In the genomic region with DNA sequence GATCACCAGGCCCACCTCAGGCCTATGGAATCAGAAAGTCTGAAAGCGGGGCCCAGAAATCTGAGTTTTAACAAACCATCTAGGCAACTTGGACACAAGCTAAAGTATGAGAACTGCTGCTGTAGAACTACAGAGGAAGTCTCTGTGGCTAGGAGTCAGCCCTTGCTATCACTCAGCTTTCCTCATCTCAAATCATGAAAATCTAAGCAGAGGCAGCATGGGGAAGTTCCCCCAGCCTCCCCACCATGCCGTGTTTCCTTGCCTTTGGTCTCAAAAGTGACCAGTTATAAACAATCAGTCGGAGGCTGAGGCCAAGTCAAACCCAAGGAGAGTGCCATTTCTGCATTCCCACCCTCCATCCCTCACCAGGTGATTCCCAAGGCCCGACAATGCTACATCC, we compare ENCODE assay signal across 21 cellular contexts.
DNase-seq lines count a peak whose midpoint lies in the region; ATAC-seq and TF ChIP-seq lines count a peak whose summit lies in the region.
"Had no signal": no experiment of that assay in that cellular context is flagged by ENCODE, and none has a peak within 500 bp of the region (broad histone marks: within the 10 kb centered on the region; RNA-seq: fewer than 3 reads in every experiment).

No MANE protein-coding gene starts in this region.

- no peak overlapping the region for H3K4me3 Mint-ChIP-seq in stimulated activated naive CD8-positive, alpha-beta T cell treated with anti-CD3 and anti-CD28 coated beads, Interleukin-15, amount 100 ng/mL, for 72 hours
- H3K4me3 Mint-ChIP-seq: activated naive CD4-positive, alpha-beta T cell treated with anti-CD3 and anti-CD28 coated beads, Interleukin-2, amount 50 U/mL, for 24 hours; CD14-positive monocyte; GM23338 had no signal

- TF ChIP-seq EP300 in ovary (IDR thresholded peaks at IDR 0.05), result no peak

- H3K9me3 Mint-ChIP-seq in stimulated activated naive CD8-positive, alpha-beta T cell treated with anti-CD3 and anti-CD28 coated beads, Interleukin-15, amount 100 ng/mL, for 72 hours, result no peaks in the 10 kb centered on the region
- H3K9me3 Mint-ChIP-seq: activated naive CD4-positive, alpha-beta T cell treated with anti-CD3 and anti-CD28 coated beads, Interleukin-2, amount 50 U/mL, for 24 hours had no signal

- no peaks in the 10 kb centered on the region for H3K79me2 ChIP-seq in OCI-LY3 (ENCODE audit: low read length)

- H3K27ac ChIP-seq in OCI-LY3 (ENCODE audit: low read length), result peak overlapping the region; percentile 74
- no peak overlapping the region for H3K27ac ChIP-seq in foreskin keratinocyte
- H3K27ac ChIP-seq in ovary, result no peak overlapping the region
- H3K27ac ChIP-seq: ascending aorta, suprapubic skin had no signal

- H3K4me2 ChIP-seq in OCI-LY3 (ENCODE audit: low read length), result peak overlapping the region; percentile 60
- H3K4me2 ChIP-seq: GM23338 had no signal

- H3K9ac ChIP-seq in OCI-LY3 (ENCODE audit: low read length), result peak overlapping the region; percentile 59; the same call in 1 of the 2 replicates

- H3K36me3 ChIP-seq in OCI-LY3 (replicated peaks; ENCODE audit: low read depth, low read length) (no peaks in the 10 kb centered on the region), ovary (no peaks in the 10 kb centered on the region)
- H3K36me3 ChIP-seq: ascending aorta, suprapubic skin had no signal

- WGBS in ovary, 3 donors, result 73 to 86% (median 86%) methylated on average over 4 of the region's 4 CpGs

- ATAC-seq in stimulated activated naive CD8-positive, alpha-beta T cell treated with anti-CD3 and anti-CD28 coated beads, Interleukin-15, amount 100 ng/mL, for 72 hours, result peak; percentile 88
- no peak for ATAC-seq in stimulated activated naive CD8-positive, alpha-beta T cell treated with anti-CD3 and anti-CD28 coated beads, Interleukin-15, Interleukin-2, amounts not matched to agents 100 U/mL and 50 U/mL, for 24 hours
- ATAC-seq in HG03442 (IDR thresholded peaks at IDR 0.05; ENCODE audit: unreplicated experiment) (peak; percentile 58), foreskin keratinocyte (no peak)
- ATAC-seq: GM23338, right cardiac atrium had no signal

- H3K4me1 Mint-ChIP-seq in stimulated activated naive CD8-positive, alpha-beta T cell treated with anti-CD3 and anti-CD28 coated beads, Interleukin-15, amount 100 ng/mL, for 72 hours, result peaks cover 14% of the 10 kb centered on the region
- H3K4me1 Mint-ChIP-seq: activated naive CD4-positive, alpha-beta T cell treated with anti-CD3 and anti-CD28 coated beads, Interleukin-2, amount 50 U/mL, for 24 hours; GM23338 had no signal

- no peaks in the 10 kb centered on the region; the same call in none of the 2 replicates for H3K9me3 ChIP-seq in OCI-LY3 (ENCODE audit: insufficient read depth, low read length)
- H3K9me3 ChIP-seq in ovary, result no peaks in the 10 kb centered on the region
- H3K9me3 ChIP-seq: suprapubic skin had no signal

- H3K27ac Mint-ChIP-seq in stimulated activated naive CD8-positive, alpha-beta T cell treated with anti-CD3 and anti-CD28 coated beads, Interleukin-15, amount 100 ng/mL, for 72 hours, result no peak overlapping the region
- H3K27ac Mint-ChIP-seq: activated naive CD4-positive, alpha-beta T cell treated with anti-CD3 and anti-CD28 coated beads, Interleukin-2, amount 50 U/mL, for 24 hours; CD14-positive monocyte; GM23338 had no signal

- TF ChIP-seq POLR2A in ovary (IDR thresholded peaks at IDR 0.05), result no peak

- no peaks in the 10 kb centered on the region for H3K27me3 ChIP-seq in OCI-LY3 (ENCODE audit: low read depth, low read length)
- H3K27me3 ChIP-seq in foreskin keratinocyte, result peaks cover 8% of the 10 kb centered on the region
- H3K27me3 ChIP-seq in ovary, result no peaks in the 10 kb centered on the region
- H3K27me3 ChIP-seq: ascending aorta, suprapubic skin had no signal

- no peaks in the 10 kb centered on the region for H3K27me3 Mint-ChIP-seq in stimulated activated naive CD8-positive, alpha-beta T cell treated with anti-CD3 and anti-CD28 coated beads, Interleukin-15, amount 100 ng/mL, for 72 hours
- H3K27me3 Mint-ChIP-seq: naive thymus-derived CD8-positive, alpha-beta T cell had no signal

- H2AFZ ChIP-seq in OCI-LY3 (ENCODE audit: low read depth, low read length), result peak overlapping the region; percentile 82
- H2AFZ ChIP-seq: GM23338 had no signal

- H4K20me1 ChIP-seq in OCI-LY3 (ENCODE audit: insufficient read depth, low read length), result no peaks in the 10 kb centered on the region

- H3K4me3 ChIP-seq in OCI-LY3 (ENCODE audit: low read length) (peak overlapping the region; percentile 26; the same call in 1 of the 2 replicates), ovary (no peak overlapping the region)
- H3K4me3 ChIP-seq: ascending aorta, GM23338, suprapubic skin had no signal

- TF ChIP-seq CTCF in OCI-LY3 (IDR thresholded peaks at IDR 0.05; ENCODE audit: low read depth, low read length) (no peak), foreskin keratinocyte (conservative IDR thresholded peaks at IDR 0.05) (no peak), ovary (IDR thresholded peaks at IDR 0.05) (no peak)

- intact Hi-C loops in ovary (cut with DNase I), result no loop called here

- H3K4me1 ChIP-seq in OCI-LY3 (ENCODE audit: low read length) (peaks cover 21% of the 10 kb centered on the region), foreskin keratinocyte (no peaks in the 10 kb centered on the region), ovary (ENCODE audit: insufficient read depth) (no peaks in the 10 kb centered on the region)
- H3K4me1 ChIP-seq: ascending aorta, suprapubic skin had no signal

- peak in 1 of 2 donors; percentile 13 for DNase-seq in stimulated activated naive CD8-positive, alpha-beta T cell treated with anti-CD3 and anti-CD28 coated beads, Interleukin-15, amount 100 ng/mL, for 72 hours
- DNase-seq in stimulated activated naive CD8-positive, alpha-beta T cell treated with anti-CD3 and anti-CD28 coated beads, Interleukin-15, Interleukin-2, amounts not matched to agents 100 U/mL and 50 U/mL, for 24 hours, result no peak
- DNase-seq in AG08396 (ENCODE audit: low spot score) (no peak), kidney glomerular epithelial cell (lab: John Stamatoyannopoulos, UW) (no peak), foreskin keratinocyte (no peak), ovary (no peak)
- DNase-seq: activated CD4-positive, alpha-beta T cell treated with anti-CD3 and anti-CD28 coated beads, Interleukin-2, amount 50 U/mL, for 1 hour; naive thymus-derived CD8-positive, alpha-beta T cell; NCI-H1417 treated with DMSO at 0.1 percent for 48 hours; NCI-H526 treated with DMSO at 0.1 percent for 48 hours; OCI-M1; right cardiac atrium; Right ventricle myocardium superior; stimulated activated CD4-positive, alpha-beta T cell treated with anti-CD3 and anti-CD28 coated beads, Interleukin-12 subunit alpha, Interleukin-12 subunit beta, amount 100 ng/mL, for 4 hours had no signal

Comparison
In these comparisons a context has a peak if more than half of its experiments do, and no peak if none do; other contexts are left out.
1. ATAC-seq: peak in stimulated activated naive CD8-positive, alpha-beta T cell treated with anti-CD3 and anti-CD28 coated beads, Interleukin-15, amount 100 ng/mL, for 72 hours (single experiment) and HG03442 (single experiment); none in stimulated activated naive CD8-positive, alpha-beta T cell treated with anti-CD3 and anti-CD28 coated beads, Interleukin-15, Interleukin-2, amounts not matched to agents 100 U/mL and 50 U/mL, for 24 hours (single experiment) and foreskin keratinocyte (single experiment).